In genomic region chr1:229342902-229343587, GRCh38 we compare ENCODE assay signal across 1 cellular context.
A peak's percentile ranks its signal among the peaks of the same experiment; 100 is the strongest.
TF ChIP-seq lines count a peak whose summit lies in the region.

CCSAP (minus strand) TSS chr1:229343047; CDS start chr1:229342465, 582 bp downstream.

TF ChIP-seq in HEK293, 187 proteins besides CTCF, POLR2A, EP300 and RAD21 (continued from another document):
- TF ChIP-seq, protein P1, sequence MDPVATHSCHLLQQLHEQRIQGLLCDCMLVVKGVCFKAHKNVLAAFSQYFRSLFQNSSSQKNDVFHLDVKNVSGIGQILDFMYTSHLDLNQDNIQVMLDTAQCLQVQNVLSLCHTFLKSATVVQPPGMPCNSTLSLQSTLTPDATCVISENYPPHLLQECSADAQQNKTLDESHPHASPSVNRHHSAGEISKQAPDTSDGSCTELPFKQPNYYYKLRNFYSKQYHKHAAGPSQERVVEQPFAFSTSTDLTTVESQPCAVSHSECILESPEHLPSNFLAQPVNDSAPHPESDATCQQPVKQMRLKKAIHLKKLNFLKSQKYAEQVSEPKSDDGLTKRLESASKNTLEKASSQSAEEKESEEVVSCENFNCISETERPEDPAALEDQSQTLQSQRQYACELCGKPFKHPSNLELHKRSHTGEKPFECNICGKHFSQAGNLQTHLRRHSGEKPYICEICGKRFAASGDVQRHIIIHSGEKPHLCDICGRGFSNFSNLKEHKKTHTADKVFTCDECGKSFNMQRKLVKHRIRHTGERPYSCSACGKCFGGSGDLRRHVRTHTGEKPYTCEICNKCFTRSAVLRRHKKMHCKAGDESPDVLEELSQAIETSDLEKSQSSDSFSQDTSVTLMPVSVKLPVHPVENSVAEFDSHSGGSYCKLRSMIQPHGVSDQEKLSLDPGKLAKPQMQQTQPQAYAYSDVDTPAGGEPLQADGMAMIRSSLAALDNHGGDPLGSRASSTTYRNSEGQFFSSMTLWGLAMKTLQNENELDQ (tag by site-specific recombination; IDR thresholded peaks at IDR 0.05; ENCODE audit: low read depth) = no peak
- TF ChIP-seq ZNF571 (tag by site-specific recombination; IDR thresholded peaks at IDR 0.05) (no peak), RBAK (tag by site-specific recombination; IDR thresholded peaks at IDR 0.05) (no peak), ZNF785 (tag by site-specific recombination; IDR thresholded peaks at IDR 0.05) (peak; percentile 78), ZBTB8A (tag by site-specific recombination; IDR thresholded peaks at IDR 0.05) (0 out of 2 replicates have a peak, but pooled peaks have one; percentile 47), AEBP2 (tag by site-specific recombination; IDR thresholded peaks at IDR 0.05; ENCODE audit: borderline replicate concordance) (no peak), SCRT2 (tag by site-specific recombination; IDR thresholded peaks at IDR 0.05) (peak; percentile 97), ZIC2 (tag by site-specific recombination; IDR thresholded peaks at IDR 0.05) (peak; percentile 67), ZNF561 (tag by site-specific recombination; IDR thresholded peaks at IDR 0.05; ENCODE audit: borderline replicate concordance) (peak; percentile 93), ZNF580 (tag by site-specific recombination; IDR thresholded peaks at IDR 0.05) (no peak), ZNF670 (tag by site-specific recombination; IDR thresholded peaks at IDR 0.05; ENCODE audit: low read depth) (no peak), ZNF558 (tag by site-specific recombination; IDR thresholded peaks at IDR 0.05) (no peak), ZNF623 (tag by site-specific recombination; IDR thresholded peaks at IDR 0.05) (no peak), ZNF184 (tag by site-specific recombination; IDR thresholded peaks at IDR 0.05) (peak; percentile 86), ZNF596 (tag by site-specific recombination; IDR thresholded peaks at IDR 0.05) (peak; percentile 58), ZNF473 (tag by site-specific recombination; IDR thresholded peaks at IDR 0.05) (no peak), ZNF341 (tag by site-specific recombination; IDR thresholded peaks at IDR 0.05; ENCODE audit: low read depth) (peak; percentile 76), ZBTB17 (tag by site-specific recombination; IDR thresholded peaks at IDR 0.05) (peak; percentile 83), ZNF37A (tag by site-specific recombination; IDR thresholded peaks at IDR 0.05) (0 out of 2 replicates have a peak, but pooled peaks have one; percentile 49), ZBTB20 (tag by site-specific recombination; IDR thresholded peaks at IDR 0.05) (peak; percentile 84; the same call in 1 of the 2 replicates), ZNF175 (tag by site-specific recombination; IDR thresholded peaks at IDR 0.05) (no peak), ZNF747 (tag by site-specific recombination; IDR thresholded peaks at IDR 0.05) (no peak), GLIS1 (tag by site-specific recombination; IDR thresholded peaks at IDR 0.05) (peak; percentile 98), ZXDB (tag by site-specific recombination; IDR thresholded peaks at IDR 0.05) (no peak), ZBTB7A (tag by site-specific recombination; IDR thresholded peaks at IDR 0.05; ENCODE audit: low read depth) (no peak), ZNF138 (tag by site-specific recombination; IDR thresholded peaks at IDR 0.05; ENCODE audit: borderline replicate concordance) (peak; percentile 79; the same call in 1 of the 2 replicates), ZNF239 (tag by site-specific recombination; IDR thresholded peaks at IDR 0.05) (no peak), ZNF433 (tag by site-specific recombination; IDR thresholded peaks at IDR 0.05; ENCODE audit: low read depth) (no peak), ZNF248 (tag by site-specific recombination; IDR thresholded peaks at IDR 0.05) (no peak), ZFHX2 (tag by site-specific recombination; conservative IDR thresholded peaks at IDR 0.05) (peak; percentile 72), ZNF830 (tag by site-specific recombination; IDR thresholded peaks at IDR 0.05; ENCODE audit: low read depth) (no peak), ZNF366 (tag by site-specific recombination; conservative IDR thresholded peaks at IDR 0.05) (0 out of 2 replicates have a peak, but pooled peaks have one; percentile 25), IKZF3 (tag by site-specific recombination; IDR thresholded peaks at IDR 0.05) (peak; percentile 79), SALL2 (tag by site-specific recombination; IDR thresholded peaks at IDR 0.05; ENCODE audit: borderline replicate concordance) (no peak), ZNF660 (tag by site-specific recombination; IDR thresholded peaks at IDR 0.05) (peak; percentile 90), ZNF302 (tag by site-specific recombination; IDR thresholded peaks at IDR 0.05; ENCODE audit: low read depth) (no peak), ZNF24 (tag by site-specific recombination; IDR thresholded peaks at IDR 0.05) (no peak), ZNF423 (tag by site-specific recombination; IDR thresholded peaks at IDR 0.05) (no peak), ZNF311 (tag by site-specific recombination; IDR thresholded peaks at IDR 0.05; ENCODE audit: borderline replicate concordance) (no peak), ZNF707 (tag by site-specific recombination; IDR thresholded peaks at IDR 0.05) (no peak), ZNF274 (IDR thresholded peaks at IDR 0.05; ENCODE audit: low read length) (no peak), ZNF274 (tag by site-specific recombination; IDR thresholded peaks at IDR 0.05; ENCODE audit: borderline replicate concordance) (no peak), ZNF140 (tag by site-specific recombination; IDR thresholded peaks at IDR 0.05) (no peak), ZNF112 (tag by site-specific recombination; IDR thresholded peaks at IDR 0.05) (no peak), MYNN (tag by site-specific recombination; IDR thresholded peaks at IDR 0.05; ENCODE audit: borderline replicate concordance) (peak; percentile 52; the same call in 1 of the 2 replicates)
- TF ChIP-seq, protein P2, sequence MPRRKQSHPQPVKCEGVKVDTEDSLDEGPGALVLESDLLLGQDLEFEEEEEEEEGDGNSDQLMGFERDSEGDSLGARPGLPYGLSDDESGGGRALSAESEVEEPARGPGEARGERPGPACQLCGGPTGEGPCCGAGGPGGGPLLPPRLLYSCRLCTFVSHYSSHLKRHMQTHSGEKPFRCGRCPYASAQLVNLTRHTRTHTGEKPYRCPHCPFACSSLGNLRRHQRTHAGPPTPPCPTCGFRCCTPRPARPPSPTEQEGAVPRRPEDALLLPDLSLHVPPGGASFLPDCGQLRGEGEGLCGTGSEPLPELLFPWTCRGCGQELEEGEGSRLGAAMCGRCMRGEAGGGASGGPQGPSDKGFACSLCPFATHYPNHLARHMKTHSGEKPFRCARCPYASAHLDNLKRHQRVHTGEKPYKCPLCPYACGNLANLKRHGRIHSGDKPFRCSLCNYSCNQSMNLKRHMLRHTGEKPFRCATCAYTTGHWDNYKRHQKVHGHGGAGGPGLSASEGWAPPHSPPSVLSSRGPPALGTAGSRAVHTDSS (tag by site-specific recombination; IDR thresholded peaks at IDR 0.05) = peak; percentile 27; the same call in 1 of the 2 replicates
- TF ChIP-seq, protein P3, sequence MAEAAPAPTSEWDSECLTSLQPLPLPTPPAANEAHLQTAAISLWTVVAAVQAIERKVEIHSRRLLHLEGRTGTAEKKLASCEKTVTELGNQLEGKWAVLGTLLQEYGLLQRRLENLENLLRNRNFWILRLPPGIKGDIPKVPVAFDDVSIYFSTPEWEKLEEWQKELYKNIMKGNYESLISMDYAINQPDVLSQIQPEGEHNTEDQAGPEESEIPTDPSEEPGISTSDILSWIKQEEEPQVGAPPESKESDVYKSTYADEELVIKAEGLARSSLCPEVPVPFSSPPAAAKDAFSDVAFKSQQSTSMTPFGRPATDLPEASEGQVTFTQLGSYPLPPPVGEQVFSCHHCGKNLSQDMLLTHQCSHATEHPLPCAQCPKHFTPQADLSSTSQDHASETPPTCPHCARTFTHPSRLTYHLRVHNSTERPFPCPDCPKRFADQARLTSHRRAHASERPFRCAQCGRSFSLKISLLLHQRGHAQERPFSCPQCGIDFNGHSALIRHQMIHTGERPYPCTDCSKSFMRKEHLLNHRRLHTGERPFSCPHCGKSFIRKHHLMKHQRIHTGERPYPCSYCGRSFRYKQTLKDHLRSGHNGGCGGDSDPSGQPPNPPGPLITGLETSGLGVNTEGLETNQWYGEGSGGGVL (tag by site-specific recombination; IDR thresholded peaks at IDR 0.05) = peak; percentile 32; the same call in 1 of the 2 replicates
- TF ChIP-seq, protein P4, sequence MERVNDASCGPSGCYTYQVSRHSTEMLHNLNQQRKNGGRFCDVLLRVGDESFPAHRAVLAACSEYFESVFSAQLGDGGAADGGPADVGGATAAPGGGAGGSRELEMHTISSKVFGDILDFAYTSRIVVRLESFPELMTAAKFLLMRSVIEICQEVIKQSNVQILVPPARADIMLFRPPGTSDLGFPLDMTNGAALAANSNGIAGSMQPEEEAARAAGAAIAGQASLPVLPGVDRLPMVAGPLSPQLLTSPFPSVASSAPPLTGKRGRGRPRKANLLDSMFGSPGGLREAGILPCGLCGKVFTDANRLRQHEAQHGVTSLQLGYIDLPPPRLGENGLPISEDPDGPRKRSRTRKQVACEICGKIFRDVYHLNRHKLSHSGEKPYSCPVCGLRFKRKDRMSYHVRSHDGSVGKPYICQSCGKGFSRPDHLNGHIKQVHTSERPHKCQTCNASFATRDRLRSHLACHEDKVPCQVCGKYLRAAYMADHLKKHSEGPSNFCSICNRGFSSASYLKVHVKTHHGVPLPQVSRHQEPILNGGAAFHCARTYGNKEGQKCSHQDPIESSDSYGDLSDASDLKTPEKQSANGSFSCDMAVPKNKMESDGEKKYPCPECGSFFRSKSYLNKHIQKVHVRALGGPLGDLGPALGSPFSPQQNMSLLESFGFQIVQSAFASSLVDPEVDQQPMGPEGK (tag by site-specific recombination; IDR thresholded peaks at IDR 0.05) = peak; percentile 95
- TF ChIP-seq, protein P5, sequence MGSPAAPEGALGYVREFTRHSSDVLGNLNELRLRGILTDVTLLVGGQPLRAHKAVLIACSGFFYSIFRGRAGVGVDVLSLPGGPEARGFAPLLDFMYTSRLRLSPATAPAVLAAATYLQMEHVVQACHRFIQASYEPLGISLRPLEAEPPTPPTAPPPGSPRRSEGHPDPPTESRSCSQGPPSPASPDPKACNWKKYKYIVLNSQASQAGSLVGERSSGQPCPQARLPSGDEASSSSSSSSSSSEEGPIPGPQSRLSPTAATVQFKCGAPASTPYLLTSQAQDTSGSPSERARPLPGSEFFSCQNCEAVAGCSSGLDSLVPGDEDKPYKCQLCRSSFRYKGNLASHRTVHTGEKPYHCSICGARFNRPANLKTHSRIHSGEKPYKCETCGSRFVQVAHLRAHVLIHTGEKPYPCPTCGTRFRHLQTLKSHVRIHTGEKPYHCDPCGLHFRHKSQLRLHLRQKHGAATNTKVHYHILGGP (tag by site-specific recombination; IDR thresholded peaks at IDR 0.05) = no peak
- TF ChIP-seq, protein P6, sequence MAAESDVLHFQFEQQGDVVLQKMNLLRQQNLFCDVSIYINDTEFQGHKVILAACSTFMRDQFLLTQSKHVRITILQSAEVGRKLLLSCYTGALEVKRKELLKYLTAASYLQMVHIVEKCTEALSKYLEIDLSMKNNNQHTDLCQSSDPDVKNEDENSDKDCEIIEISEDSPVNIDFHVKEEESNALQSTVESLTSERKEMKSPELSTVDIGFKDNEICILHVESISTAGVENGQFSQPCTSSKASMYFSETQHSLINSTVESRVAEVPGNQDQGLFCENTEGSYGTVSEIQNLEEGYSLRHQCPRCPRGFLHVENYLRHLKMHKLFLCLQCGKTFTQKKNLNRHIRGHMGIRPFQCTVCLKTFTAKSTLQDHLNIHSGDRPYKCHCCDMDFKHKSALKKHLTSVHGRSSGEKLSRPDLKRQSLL (tag by site-specific recombination; IDR thresholded peaks at IDR 0.05) = peak; percentile 50; the same call in 1 of the 2 replicates
